In genomic region chr11:59756845-59757244, GRCh38 we compare ENCODE assay signal across 8 cellular contexts. TPM values are rescaled to one million over a fixed set of nuclear protein-coding genes. Genes with fewer than 3 reads are reported as not detected.
A peak's percentile ranks its signal among the peaks of the same experiment; 100 is the strongest.
DNase-seq lines count a peak whose midpoint lies in the region; ATAC-seq and TF ChIP-seq lines count a peak whose summit lies in the region.

No MANE protein-coding gene starts in this region.

- no peak overlapping the region for H3K4me3 ChIP-seq in CD4-positive, CD25-positive, alpha-beta regulatory T cell (ENCODE audit: low read depth, low read length)
- no peak overlapping the region for H3K4me3 ChIP-seq in thyroid gland (replicated peaks in 1 of 3)

- TF ChIP-seq CTCF in thyroid gland (IDR thresholded peaks at IDR 0.05): no peak

- H3K9me3 Mint-ChIP-seq in CD4-positive, CD25-positive, alpha-beta regulatory T cell: no peaks in the 10 kb centered on the region
- H3K9me3 Mint-ChIP-seq in activated CD8-positive, alpha-beta T cell treated with anti-CD3 and anti-CD28 coated beads, Interleukin-2, amount 10 ng/mL, durations not matched to agents 7 days and 5 days (ENCODE audit: insufficient read depth): no peaks in the 10 kb centered on the region

- H3K27ac Mint-ChIP-seq in CD4-positive, CD25-positive, alpha-beta regulatory T cell: peak overlapping the region in 1 of 3 donors; percentile 27
- peak overlapping the region; percentile 31 for H3K27ac Mint-ChIP-seq in activated CD8-positive, alpha-beta T cell treated with anti-CD3 and anti-CD28 coated beads, Interleukin-2, amount 10 ng/mL, durations not matched to agents 7 days and 5 days

- POLR2A ChIA-PET in activated CD8-positive, alpha-beta T cell treated with anti-CD3 and anti-CD28 coated beads, Interleukin-2, amount 10 ng/mL, durations not matched to agents 7 days and 5 days (lab: Charles Lee): interaction anchor here (1.0 to 2.1 kb wide), 2 partner anchors 45 to 52 kb away, joined by 4 to 8 read pairs; no protein-coding TSS in a partner anchor

- DNase-seq in CD4-positive, CD25-positive, alpha-beta regulatory T cell: no peak
- no peak for DNase-seq in activated CD8-positive, alpha-beta T cell treated with anti-CD3 and anti-CD28 coated beads, Interleukin-2, amount 10 ng/mL, durations not matched to agents 7 days and 5 days
- DNase-seq in iPS-NIHi7 (ENCODE audit: extremely low spot score) (peak; percentile 47), thyroid gland (peak; percentile 15 to 24), NCI-H187 (lab: John Stamatoyannopoulos, UW) (no peak)
- no peak for DNase-seq in activated CD4-positive, alpha-beta T cell treated with anti-CD3 and anti-CD28 coated beads for 4 hours

- H3K36me3 ChIP-seq in CD4-positive, CD25-positive, alpha-beta regulatory T cell (ENCODE audit: control insufficient read depth, insufficient read depth, low read length): no peaks in the 10 kb centered on the region
- no peaks in the 10 kb centered on the region for H3K36me3 ChIP-seq in thyroid gland

- peaks cover 34% of the 10 kb centered on the region for H3K27me3 Mint-ChIP-seq in CD4-positive, CD25-positive, alpha-beta regulatory T cell
- no peaks in the 10 kb centered on the region for H3K27me3 Mint-ChIP-seq in activated CD8-positive, alpha-beta T cell treated with anti-CD3 and anti-CD28 coated beads, Interleukin-2, amount 10 ng/mL, durations not matched to agents 7 days and 5 days (ENCODE audit: low read depth)

- H3K27me3 ChIP-seq in CD4-positive, CD25-positive, alpha-beta regulatory T cell (ENCODE audit: control insufficient read depth, insufficient read depth, low read length): peaks cover 7% of the 10 kb centered on the region
- H3K27me3 ChIP-seq in thyroid gland: no peaks in the 10 kb centered on the region

- peaks cover 19% of the 10 kb centered on the region for H3K4me1 ChIP-seq in CD4-positive, CD25-positive, alpha-beta regulatory T cell (ENCODE audit: control insufficient read depth, insufficient read depth, low read length, poor library complexity, severe bottlenecking)
- peaks cover 14 to 15% of the 10 kb centered on the region in 2 donors for H3K4me1 ChIP-seq in thyroid gland

- intact Hi-C loops in thyroid gland (cut with DNase I): no loop called here

- no peaks in the 10 kb centered on the region for H3K9me3 ChIP-seq in CD4-positive, CD25-positive, alpha-beta regulatory T cell (ENCODE audit: control insufficient read depth in 2 of 2, low read length in 2 of 2)
- H3K9me3 ChIP-seq in thyroid gland: no peaks in the 10 kb centered on the region

- no peak overlapping the region for H3K27ac ChIP-seq in CD4-positive, CD25-positive, alpha-beta regulatory T cell (ENCODE audit: insufficient read depth, low read length, poor library complexity, severe bottlenecking)
- H3K27ac ChIP-seq in thyroid gland: peak overlapping the region in 2 of 3 donors; percentile 94 to 96

- WGBS in thyroid gland, 2 donors: 59 to 73% methylated on average over 4 of the region's 4 CpGs

- CTCF ChIA-PET in activated CD8-positive, alpha-beta T cell treated with anti-CD3 and anti-CD28 coated beads, Interleukin-2, amount 10 ng/mL, durations not matched to agents 7 days and 5 days (lab: Charles Lee): interaction anchor here (0.7 to 6.3 kb wide), 5 partner anchors 9 to 220 kb away, joined by 3 to 146 read pairs (median 55); partner anchors contain the start of gene MRPL16

- peaks cover 0 to 26% (median 15%) of the 10 kb centered on the region in 4 donors for H3K4me1 Mint-ChIP-seq in CD4-positive, CD25-positive, alpha-beta regulatory T cell
- peaks cover 58% of the 10 kb centered on the region for H3K4me1 Mint-ChIP-seq in activated CD8-positive, alpha-beta T cell treated with anti-CD3 and anti-CD28 coated beads, Interleukin-2, amount 10 ng/mL, durations not matched to agents 7 days and 5 days (ENCODE audit: low read depth)

- no peaks in the 10 kb centered on the region for H3K36me3 Mint-ChIP-seq in CD4-positive, CD25-positive, alpha-beta regulatory T cell
- H3K36me3 Mint-ChIP-seq in activated CD8-positive, alpha-beta T cell treated with anti-CD3 and anti-CD28 coated beads, Interleukin-2, amount 10 ng/mL, durations not matched to agents 7 days and 5 days (ENCODE audit: low read depth): peaks cover 46% of the 10 kb centered on the region

- TF ChIP-seq POLR2A in thyroid gland (IDR thresholded peaks at IDR 0.05): no peak

- H3K4me3 Mint-ChIP-seq in CD4-positive, CD25-positive, alpha-beta regulatory T cell: peak overlapping the region in 3 of 4 donors; percentile 68 to 89 (median 85)
- peak overlapping the region; percentile 92 for H3K4me3 Mint-ChIP-seq in activated CD8-positive, alpha-beta T cell treated with anti-CD3 and anti-CD28 coated beads, Interleukin-2, amount 10 ng/mL, durations not matched to agents 7 days and 5 days

- no peak for ATAC-seq in CD4-positive, CD25-positive, alpha-beta regulatory T cell (ENCODE audit: low read depth in 2 of 2)
- ATAC-seq in HG03175 (IDR thresholded peaks at IDR 0.05; ENCODE audit: unreplicated experiment) (peak; percentile 40), HG03135 (IDR thresholded peaks at IDR 0.05; ENCODE audit: unreplicated experiment) (no peak)
- ATAC-seq in activated CD8-positive, alpha-beta T cell treated with anti-CD3 and anti-CD28 coated beads, Interleukin-2, amount 10 ng/mL, durations not matched to agents 7 days and 5 days: no peak

RNA-seq across cellular contexts. Expression of gene STX3, which starts 1.7 kb away (rescaled TPM):
- 3.1 TPM for total RNA-seq in CD4-positive, CD25-positive, alpha-beta regulatory T cell
- 1 to 10 TPM in 2 of 4 donors, under 1 TPM in 2; 0.44 to 2.8 (median 1.3) TPM for polyA plus RNA-seq in CD4-positive, CD25-positive, alpha-beta regulatory T cell
- total RNA-seq in activated CD8-positive, alpha-beta T cell treated with anti-CD3 and anti-CD28 coated beads, Interleukin-2, amount 10 ng/mL, durations not matched to agents 7 days and 5 days: 100 to 1,000 TPM; 101 to 105 TPM
- total RNA-seq in thyroid gland: 10 to 100 TPM; 36.5 to 46.4 (median 41.6) TPM

RNA-seq across cellular contexts. Expression of gene OR10V1, which starts 43.2 kb away (rescaled TPM):
- not detected for total RNA-seq in CD4-positive, CD25-positive, alpha-beta regulatory T cell
- not detected for polyA plus RNA-seq in CD4-positive, CD25-positive, alpha-beta regulatory T cell
- not detected for total RNA-seq in activated CD8-positive, alpha-beta T cell treated with anti-CD3 and anti-CD28 coated beads, Interleukin-2, amount 10 ng/mL, durations not matched to agents 7 days and 5 days
- total RNA-seq in thyroid gland: not detected

RNA-seq across cellular contexts. Expression of gene MRPL16, which starts 53.7 kb away (rescaled TPM):
- total RNA-seq in CD4-positive, CD25-positive, alpha-beta regulatory T cell: 26.9 TPM
- 10 to 100 TPM; 82.5 to 97.1 (median 91.3) TPM for polyA plus RNA-seq in CD4-positive, CD25-positive, alpha-beta regulatory T cell
- 10 to 100 TPM; 85.7 to 86.0 TPM for total RNA-seq in activated CD8-positive, alpha-beta T cell treated with anti-CD3 and anti-CD28 coated beads, Interleukin-2, amount 10 ng/mL, durations not matched to agents 7 days and 5 days
- total RNA-seq in thyroid gland: 10 to 100 TPM; 19.4 to 40.7 (median 25.4) TPM

Comparison
In these comparisons a context has a peak if more than half of its experiments do, and no peak if none do; other contexts are left out.
1. DNase-seq: peak in iPS-NIHi7 (single experiment) and thyroid gland (2 of 2); none in CD4-positive, CD25-positive, alpha-beta regulatory T cell (0 of 3), activated CD8-positive, alpha-beta T cell treated with anti-CD3 and anti-CD28 coated beads, Interleukin-2, amount 10 ng/mL, durations not matched to agents 7 days and 5 days (single experiment), activated CD4-positive, alpha-beta T cell treated with anti-CD3 and anti-CD28 coated beads for 4 hours (0 of 2) and NCI-H187 (0 of 2).